Comparison of ENCODE assay signal across 16 cellular contexts in genomic region chr18:48682768-48683167, GRCh38.
A peak's percentile ranks its signal among the peaks of the same experiment; 100 is the strongest.
DNase-seq lines count a peak whose midpoint lies in the region; ATAC-seq and TF ChIP-seq lines count a peak whose summit lies in the region.
"Had no signal": no experiment of that assay in that cellular context is flagged by ENCODE, and none has a peak within 500 bp of the region (broad histone marks: within the 10 kb centered on the region; RNA-seq: fewer than 3 reads in every experiment).

No MANE protein-coding gene starts in this region.

- H3K27ac ChIP-seq in BLaER1 (peak overlapping the region; percentile 56), neuronal stem cell (replicated peaks; ENCODE audit: low read length) (no peak overlapping the region), tibial artery (peak overlapping the region; percentile 85 to 97)
- H3K27ac ChIP-seq: C4-2B had no signal

- TF ChIP-seq CTCF in chondrocyte (IDR thresholded peaks at IDR 0.05) (no peak), tibial artery (IDR thresholded peaks at IDR 0.05) (no peak)

- no peak overlapping the region for H3K27ac Mint-ChIP-seq in chondrocyte (ENCODE audit: unreplicated experiment)
- H3K27ac Mint-ChIP-seq: B cell; CD4-positive, alpha-beta T cell; HFFc6; IgD-negative memory B cell had no signal

- H3K23ac ChIP-seq in neuronal stem cell (ENCODE audit: low read depth, low read length, poor library complexity) = no peak overlapping the region

- no peaks in the 10 kb centered on the region for H3K27me3 ChIP-seq in BLaER1
- no peaks in the 10 kb centered on the region for H3K27me3 ChIP-seq in neuronal stem cell (ENCODE audit: control insufficient read depth in 3 of 3, insufficient read depth in 3 of 3, low read depth in 1 of 3, low read length in 3 of 3)
- no peaks in the 10 kb centered on the region for H3K27me3 ChIP-seq in tibial artery

- no peak overlapping the region for H2BK120ac ChIP-seq in neuronal stem cell (ENCODE audit: low read depth, low read length)

- no peak overlapping the region for H4K91ac ChIP-seq in neuronal stem cell (ENCODE audit: low read depth, low read length, poor library complexity)

- H3K4me1 Mint-ChIP-seq in chondrocyte (ENCODE audit: low read depth) = peaks cover 59% of the 10 kb centered on the region
- H3K4me1 Mint-ChIP-seq: B cell, IgD-negative memory B cell had no signal

- no peak overlapping the region for H2BK12ac ChIP-seq in neuronal stem cell (ENCODE audit: low read length)

- no peak overlapping the region for H2AFZ ChIP-seq in neuronal stem cell (ENCODE audit: low read length)

- no peak overlapping the region for H2BK5ac ChIP-seq in neuronal stem cell (ENCODE audit: low read length)

- no peaks in the 10 kb centered on the region for H3K79me1 ChIP-seq in neuronal stem cell (ENCODE audit: low read depth, low read length)

- no peaks in the 10 kb centered on the region for H3K9me3 Mint-ChIP-seq in chondrocyte (ENCODE audit: low read depth)
- H3K9me3 Mint-ChIP-seq: CD4-positive, alpha-beta T cell; HFFc6; IgD-negative memory B cell had no signal

- WGBS in neuronal stem cell (ENCODE audit: extremely low coverage in 2 of 2, insufficient read length in 2 of 2, insufficient replicate concordance in 1 of 2), 2 donors = no CpG with 5 or more reads among the region's 13 CpGs

- H3K4me2 ChIP-seq in BLaER1 (peak overlapping the region; percentile 73), neuronal stem cell (ENCODE audit: insufficient read depth, low read length, poor library complexity, severe bottlenecking) (no peak overlapping the region)

- no peak overlapping the region for H3K18ac ChIP-seq in neuronal stem cell (ENCODE audit: low read length)

- H3K9ac ChIP-seq in BLaER1 = no peak overlapping the region
- no peak overlapping the region for H3K9ac ChIP-seq in neuronal stem cell (ENCODE audit: low read depth, low read length, poor library complexity)

- ATAC-seq in GM18498 (IDR thresholded peaks at IDR 0.05; ENCODE audit: unreplicated experiment) = no peak
- ATAC-seq: HCT116, HepG2 had no signal

- peak; percentile 75 for DNase-seq in chondrocyte (ENCODE audit: low spot score)
- no peak for DNase-seq in neuronal stem cell (ENCODE audit: low spot score)
- DNase-seq in tibial artery = no peak
- DNase-seq in NCI-H146 (lab: John Stamatoyannopoulos, UW) = no peak
- DNase-seq: Caco-2; CD4-positive, alpha-beta T cell; GOT3; H7; HFFc6 had no signal

- H3K36me3 Mint-ChIP-seq in chondrocyte (ENCODE audit: low read depth) = peaks cover 16% of the 10 kb centered on the region

- no peak overlapping the region for H3K4ac ChIP-seq in neuronal stem cell (ENCODE audit: low read length)

- intact Hi-C loops in tibial artery (cut with DNase I; ENCODE audit: low total_unique reads) = no loop called here

- no peak overlapping the region for H4K8ac ChIP-seq in neuronal stem cell (ENCODE audit: low read depth, low read length)

- no peaks in the 10 kb centered on the region for H3K9me3 ChIP-seq in BLaER1
- no peaks in the 10 kb centered on the region for H3K9me3 ChIP-seq in neuronal stem cell (replicated peaks in 1 of 2; ENCODE audit: control insufficient read depth in 2 of 2, insufficient read depth in 1 of 2, low read depth in 1 of 2, low read length in 2 of 2)
- no peaks in the 10 kb centered on the region for H3K9me3 ChIP-seq in tibial artery
- H3K9me3 ChIP-seq: Caco-2 had no signal

- H4K20me1 ChIP-seq in BLaER1 = no peaks in the 10 kb centered on the region

- no peaks in the 10 kb centered on the region for H3K27me3 Mint-ChIP-seq in chondrocyte (ENCODE audit: low read depth)
- H3K27me3 Mint-ChIP-seq: B cell; CD4-positive, alpha-beta T cell; IgD-negative memory B cell had no signal

- H3K14ac ChIP-seq in neuronal stem cell (ENCODE audit: low read length) = no peak overlapping the region

- H2BK15ac ChIP-seq in neuronal stem cell (ENCODE audit: low read length) = no peak overlapping the region

- H3K4me3 Mint-ChIP-seq in chondrocyte (ENCODE audit: unreplicated experiment) = no peak overlapping the region
- H3K4me3 Mint-ChIP-seq: B cell; CD4-positive, alpha-beta T cell; HFFc6; IgD-negative memory B cell had no signal

- peaks cover 49% of the 10 kb centered on the region for H3K4me1 ChIP-seq in BLaER1
- H3K4me1 ChIP-seq in neuronal stem cell (ENCODE audit: control insufficient read depth in 2 of 2, insufficient read depth in 1 of 2, low read depth in 1 of 2, low read length in 2 of 2) = peaks cover 23 to 27% of the 10 kb centered on the region in 2 donors
- H3K4me1 ChIP-seq in tibial artery = peaks cover 0 to 42% (median 30%) of the 10 kb centered on the region in 4 donors
- H3K4me1 ChIP-seq: Caco-2 had no signal

- peaks cover 13% of the 10 kb centered on the region; the same call in 1 of the 2 replicates for H3K36me3 ChIP-seq in BLaER1
- no peaks in the 10 kb centered on the region for H3K36me3 ChIP-seq in neuronal stem cell (replicated peaks in 1 of 2; ENCODE audit: control insufficient read depth in 2 of 2, insufficient read depth in 2 of 2, low read length in 2 of 2)
- peaks cover 0 to 13% (median 8%) of the 10 kb centered on the region in 3 donors for H3K36me3 ChIP-seq in tibial artery

- no peak overlapping the region for H3K4me3 ChIP-seq in BLaER1
- H3K4me3 ChIP-seq in neuronal stem cell (ENCODE audit: low read length in 2 of 2) = no peak overlapping the region
- H3K4me3 ChIP-seq in tibial artery = no peak overlapping the region

- H2AK5ac ChIP-seq in neuronal stem cell (ENCODE audit: low read depth, low read length) = peak overlapping the region; percentile 42
